Comparison of ENCODE assay signal across 9 cellular contexts in genomic region chrX:43958529-43958928, GRCh38. TPM values are rescaled to one million over a fixed set of nuclear protein-coding genes. Genes with fewer than 3 reads are reported as not detected.
DNase-seq lines count a peak whose midpoint lies in the region; ATAC-seq, FAIRE-seq and TF ChIP-seq lines count a peak whose summit lies in the region.
"Had no signal": no experiment of that assay in that cellular context is flagged by ENCODE, and none has a peak within 500 bp of the region (broad histone marks: within the 10 kb centered on the region; RNA-seq: fewer than 3 reads in every experiment).

No MANE protein-coding gene starts in this region.

- POLR2A ChIA-PET in WTC11 (lab: Charles Lee): no interaction called here

- TF ChIP-seq CTCF in WTC11 (IDR thresholded peaks at IDR 0.05) (no peak), parathyroid adenoma (IDR thresholded peaks at IDR 0.05) (peak; percentile 69)

- no peak overlapping the region for H2AFZ ChIP-seq in parathyroid adenoma

- H3K4me1 ChIP-seq in parathyroid adenoma: no peaks in the 10 kb centered on the region

- peak; percentile 77 for ATAC-seq in HG03103 (IDR thresholded peaks at IDR 0.05; ENCODE audit: low read depth, unreplicated experiment)
- ATAC-seq in WTC11: peak; percentile 86
- no peak for ATAC-seq in GM21515 (IDR thresholded peaks at IDR 0.05; ENCODE audit: unreplicated experiment)

- no peaks in the 10 kb centered on the region for H3K79me2 ChIP-seq in parathyroid adenoma

- DNase-seq in A172 (ENCODE audit: low spot score) (peak; percentile 93), GM03348 (ENCODE audit: low spot score) (peak; percentile 64), NCI-H2227 treated with DMSO at 0.1 percent for 48 hours (lab: John Stamatoyannopoulos, UW) (peak; percentile 87), WTC11 (ENCODE audit: low spot score) (no peak), frontal cortex (ENCODE audit: low spot score in 2 of 2) (peak in 1 of 2 donors; percentile 18)

- H3K36me3 ChIP-seq in parathyroid adenoma (ENCODE audit: control insufficient read depth, insufficient read depth, low read length): no peaks in the 10 kb centered on the region

- H3K9ac ChIP-seq in parathyroid adenoma: no peak overlapping the region

- H3K9me3 ChIP-seq in parathyroid adenoma (ENCODE audit: control insufficient read depth, low read length): no peaks in the 10 kb centered on the region

- no peaks in the 10 kb centered on the region for H3K9me3 Mint-ChIP-seq in WTC11

- H3K27ac ChIP-seq in parathyroid adenoma: no peak overlapping the region

- H3K36me3 Mint-ChIP-seq in WTC11: no peaks in the 10 kb centered on the region

- H3K27ac Mint-ChIP-seq in WTC11: no peak overlapping the region

- H3K4me2 ChIP-seq in parathyroid adenoma (ENCODE audit: low read length): no peak overlapping the region

- H3K4me1 Mint-ChIP-seq in WTC11: peaks cover 13% of the 10 kb centered on the region

- no peak overlapping the region for H3K4me3 ChIP-seq in parathyroid adenoma (ENCODE audit: low read depth, low read length)

- H3K27me3 Mint-ChIP-seq in WTC11 (ENCODE audit: low read depth): no peaks in the 10 kb centered on the region

- H3K27me3 ChIP-seq in parathyroid adenoma (ENCODE audit: control insufficient read depth, insufficient read depth, low read length): no peaks in the 10 kb centered on the region

- CTCF ChIA-PET in WTC11 (lab: Charles Lee): interaction anchor here (0.6 to 2.3 kb wide), 29 partner anchors 8 to 584 kb away, joined by 3 to 43 read pairs (median 4); partner anchors contain the start of genes FUNDC1 and NDP

- peak; percentile 45 for FAIRE-seq in frontal cortex (lab: Jason Lieb, UNC)

- H3K4me3 Mint-ChIP-seq in WTC11: no peak overlapping the region

TF ChIP-seq in WTC11, 78 proteins besides CTCF, POLR2A, EP300 and RAD21:
- TF ChIP-seq GRHL2 (CRISPR knock-in tag; IDR thresholded peaks at IDR 0.05; ENCODE audit: insufficient replicate concordance, severe bottlenecking) (no peak), TCF7 (CRISPR knock-in tag; IDR thresholded peaks at IDR 0.05; ENCODE audit: low read depth) (no peak), EMX1 (CRISPR knock-in tag; IDR thresholded peaks at IDR 0.05) (no peak), ZNF219 (CRISPR knock-in tag; IDR thresholded peaks at IDR 0.05; ENCODE audit: borderline replicate concordance) (no peak)

RNA-seq across cellular contexts. Expression of gene NDP, which starts 14.7 kb away (rescaled TPM):
- total RNA-seq in A172 (2014; rRNA removed; shearing (Covaris generic)): 0.22 TPM in 1 of 2 replicates, not detected in the other
- total RNA-seq in WTC11 (2021): 0.23 to 0.28 TPM (median 0.27 TPM) in 3 replicates
- total RNA-seq in frontal cortex: 27.3 TPM
- total RNA-seq: mononuclear cell had no signal

Comparison
In these comparisons a context has a peak if more than half of its experiments do, and no peak if none do; other contexts are left out.
1. RNA of gene NDP, which starts 14.7 kb away (total RNA-seq): 27.3 TPM in frontal cortex (single experiment); 0.23 to 0.28 TPM in WTC11 and 0.22 TPM in A172; every median in the first group is over 10 times any median in the second.